In the genomic region with DNA sequence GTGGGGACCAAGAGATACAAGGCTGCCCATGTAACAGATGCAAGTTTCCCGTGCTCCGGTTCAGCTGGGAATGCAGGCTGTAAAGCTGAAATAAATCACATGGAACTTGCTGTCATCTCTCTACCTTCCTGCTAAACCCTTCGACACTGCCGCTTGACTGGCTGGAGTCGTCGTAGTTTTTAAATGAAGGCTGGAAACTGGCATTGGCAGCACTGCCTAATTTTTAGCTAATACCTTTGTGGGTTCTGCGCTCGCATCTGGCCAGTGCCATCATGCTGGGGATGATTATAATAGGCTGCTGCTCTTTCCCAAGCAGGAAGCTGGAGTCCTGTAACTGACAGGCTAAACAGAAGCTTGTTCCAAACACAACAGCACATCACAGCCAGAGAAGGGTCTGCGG, we compare ENCODE assay signal across 20 cellular contexts.
A peak's percentile ranks its signal among the peaks of the same experiment; 100 is the strongest.
DNase-seq lines count a peak whose midpoint lies in the region; ATAC-seq, FAIRE-seq and TF ChIP-seq lines count a peak whose summit lies in the region.
"Had no signal": no experiment of that assay in that cellular context is flagged by ENCODE, and none has a peak within 500 bp of the region (broad histone marks: within the 10 kb centered on the region; RNA-seq: fewer than 3 reads in every experiment).

No MANE protein-coding gene starts in this region.

- H2BK20ac ChIP-seq in H1 (ENCODE audit: low read length), result peak overlapping the region; percentile 52; the same call in 1 of the 2 replicates

- H3K27me3 ChIP-seq in GM23338 (ENCODE audit: insufficient read depth), result no peaks in the 10 kb centered on the region
- no peaks in the 10 kb centered on the region for H3K27me3 ChIP-seq in H1 (replicated peaks in 1 of 4; ENCODE audit: control insufficient read depth in 3 of 4, extremely low read depth in 1 of 4, insufficient read depth in 3 of 4, low read length in 3 of 4)
- no peaks in the 10 kb centered on the region for H3K27me3 ChIP-seq in neural cell (ENCODE audit: insufficient read depth, low read depth, low read length)
- H3K27me3 ChIP-seq: ascending aorta, colonic mucosa, Peyer's patch had no signal

- H3K4me3 ChIP-seq in GM23338 (peak overlapping the region; percentile 25; the same call in 1 of the 2 replicates), H1 (ENCODE audit: extremely low read depth in 1 of 4, insufficient read depth in 2 of 4, low read depth in 3 of 4, low read length in 4 of 4) (peak overlapping the region in 1 of 4 experiments; percentile 29; a peak in 3 of 8 replicates), neural cell (ENCODE audit: low read length) (peak overlapping the region; percentile 35)
- H3K4me3 ChIP-seq: ascending aorta, colonic mucosa, heart right ventricle, Peyer's patch had no signal

- no peak overlapping the region for H3K23ac ChIP-seq in H1 (ENCODE audit: insufficient read length)

- H3K4me2 ChIP-seq in GM23338, result peak overlapping the region; percentile 27
- peak overlapping the region; percentile 58 to 73 for H3K4me2 ChIP-seq in H1 (ENCODE audit: insufficient read depth in 1 of 2, low read depth in 2 of 2, low read length in 2 of 2)
- no peak overlapping the region for H3K4me2 ChIP-seq in neural cell (ENCODE audit: low read length)

- CTCF ChIA-PET in H1 (lab: Charles Lee; ENCODE audit: partially characterized antibody), result interaction anchor here (0.9 to 4.0 kb wide), 7 partner anchors 10 to 238 kb away, joined by 3 to 20 read pairs (median 4); no protein-coding TSS in a partner anchor

- TF ChIP-seq RAD21 in H1 (IDR thresholded peaks at IDR 0.05 in 1 of 2, conservative IDR thresholded peaks at IDR 0.05 in 1 of 2; ENCODE audit: low read depth in 2 of 2, low read length in 2 of 2) (no peak), neural cell (conservative IDR thresholded peaks at IDR 0.05) (no peak)

- H3K4me3 Mint-ChIP-seq in GM23338, result peak overlapping the region; percentile 55
- no peak overlapping the region for H3K4me3 Mint-ChIP-seq in naive thymus-derived CD8-positive, alpha-beta T cell
- H3K4me3 Mint-ChIP-seq: activated CD8-positive, alpha-beta T cell treated with anti-CD3 and anti-CD28 coated beads, Interleukin-2, amount 10 ng/mL, durations not matched to agents 7 days and 5 days; activated naive CD4-positive, alpha-beta T cell treated with anti-CD3 and anti-CD28 coated beads for 36 hours; activated T-cell treated with anti-CD3 and anti-CD28 coated beads, Interleukin-2, amount 50 U/mL, for 24 hours; CD4-positive, alpha-beta T cell; T-helper 2 cell treated with Interferon-gamma antibody and Interleukin-4, amounts not matched to agents 5 μg/mL and 100 μg/mL, for 36 hours had no signal

- H3K4me1 ChIP-seq in GM23338 (ENCODE audit: insufficient read depth), result peaks cover 37% of the 10 kb centered on the region
- H3K4me1 ChIP-seq in H1 (replicated peaks in 1 of 4; ENCODE audit: control insufficient read depth in 3 of 4, insufficient read depth in 4 of 4, low read length in 3 of 4), result peaks cover 9 to 27% (median 16%) of the 10 kb centered on the region in 4 experiments
- H3K4me1 ChIP-seq: ascending aorta, colonic mucosa, heart right ventricle, Peyer's patch had no signal

- peak overlapping the region; percentile 84 for H2BK120ac ChIP-seq in H1 (replicated peaks; ENCODE audit: low read depth, low read length)

- TF ChIP-seq EP300 in H1 (IDR thresholded peaks at IDR 0.05; ENCODE audit: borderline replicate concordance in 1 of 2, low read depth in 2 of 2, low read length in 2 of 2) (no peak), neural cell (conservative IDR thresholded peaks at IDR 0.05; ENCODE audit: poor library complexity, severe bottlenecking) (no peak)

- peak overlapping the region; percentile 98 for H3K27ac Mint-ChIP-seq in GM23338
- H3K27ac Mint-ChIP-seq in activated naive CD4-positive, alpha-beta T cell treated with anti-CD3 and anti-CD28 coated beads, Interleukin-2, amount 50 U/mL, for 72 hours, result no peak overlapping the region
- no peak overlapping the region for H3K27ac Mint-ChIP-seq in naive thymus-derived CD8-positive, alpha-beta T cell
- H3K27ac Mint-ChIP-seq: activated CD8-positive, alpha-beta T cell treated with anti-CD3 and anti-CD28 coated beads, Interleukin-2, amount 10 ng/mL, durations not matched to agents 7 days and 5 days; activated naive CD4-positive, alpha-beta T cell treated with anti-CD3 and anti-CD28 coated beads for 36 hours; activated T-cell treated with anti-CD3 and anti-CD28 coated beads, Interleukin-2, amount 50 U/mL, for 24 hours; CD4-positive, alpha-beta T cell; T-helper 2 cell treated with Interferon-gamma antibody and Interleukin-4, amounts not matched to agents 5 μg/mL and 100 μg/mL, for 36 hours had no signal

- peaks cover 3% of the 10 kb centered on the region; the same call in 1 of the 3 replicates for H3K36me3 Mint-ChIP-seq in GM23338 (ENCODE audit: low read depth)
- peaks cover 0 to 9% of the 10 kb centered on the region in 2 donors for H3K36me3 Mint-ChIP-seq in activated naive CD4-positive, alpha-beta T cell treated with anti-CD3 and anti-CD28 coated beads, Interleukin-2, amount 50 U/mL, for 72 hours
- no peaks in the 10 kb centered on the region for H3K36me3 Mint-ChIP-seq in naive thymus-derived CD8-positive, alpha-beta T cell

- 40% methylated on average over 9 of the region's 9 CpGs; no CpG with 5 or more reads in 1 of the 2 experiments for WGBS in H1 (ENCODE audit: extremely low coverage in 1 of 2, insufficient coverage in 1 of 2, insufficient read length in 1 of 2, insufficient replicate concordance in 2 of 2, low coverage in 1 of 2, low lambda C conversion rate in 2 of 2, missing lambda C conversion rate in 1 of 2), 2 experiments

- H3K9me3 ChIP-seq in H1 (ENCODE audit: insufficient read depth in 2 of 2, low read depth in 1 of 2, low read length in 1 of 2) (no peaks in the 10 kb centered on the region), neural cell (ENCODE audit: low read length) (no peaks in the 10 kb centered on the region)
- H3K9me3 ChIP-seq: ascending aorta, colonic mucosa, Peyer's patch had no signal

- H3F3A ChIP-seq in GM23338 (replicated peaks; ENCODE audit: low read depth) (no peaks in the 10 kb centered on the region), neural cell (ENCODE audit: insufficient read depth, low read length, poor library complexity, severe bottlenecking) (no peaks in the 10 kb centered on the region)

- no peak overlapping the region for H4K91ac ChIP-seq in H1 (replicated peaks; ENCODE audit: insufficient read length, low read length)

- TF ChIP-seq POLR2A in H1 (IDR thresholded peaks at IDR 0.05; ENCODE audit: control extremely low read depth in 1 of 2, low read depth in 2 of 2, low read length in 2 of 2), result no peak

- ATAC-seq in GM23338, result peak; percentile 62
- ATAC-seq in activated naive CD4-positive, alpha-beta T cell treated with anti-CD3 and anti-CD28 coated beads, Interleukin-2, amount 50 U/mL, for 72 hours, result no peak
- ATAC-seq in naive thymus-derived CD8-positive, alpha-beta T cell, result no peak
- ATAC-seq: activated CD8-positive, alpha-beta T cell treated with anti-CD3 and anti-CD28 coated beads, Interleukin-2, amount 10 ng/mL, durations not matched to agents 7 days and 5 days; heart right ventricle had no signal

- no peak overlapping the region for H2AK5ac ChIP-seq in H1 (ENCODE audit: low read depth, low read length)

- 0 out of 7 replicates have a peak overlapping the region, but pooled peaks of 1 of the 4 experiments have one; percentile 20 for H3K9ac ChIP-seq in H1 (replicated peaks in 1 of 4; ENCODE audit: extremely low read depth in 1 of 4, low read depth in 3 of 4, low read length in 3 of 4)
- H3K9ac ChIP-seq in neural cell (ENCODE audit: low read length), result no peak overlapping the region

- DNase-seq in GM23338 (ENCODE audit: low spot score) (peak; percentile 25), NCI-H2227 (lab: John Stamatoyannopoulos, UW; ENCODE audit: unreplicated experiment) (peak; percentile 29), H1 (ENCODE audit: low read depth in 1 of 2, low spot score in 2 of 2) (peak in 1 of 2 experiments; percentile 50), cardiac septum (ENCODE audit: low spot score) (no peak), mesenteric fat pad (ENCODE audit: low spot score) (no peak)
- DNase-seq in activated naive CD4-positive, alpha-beta T cell treated with anti-CD3 and anti-CD28 coated beads, Interleukin-2, amount 50 U/mL, for 72 hours (ENCODE audit: low spot score in 2 of 2), result no peak
- DNase-seq in naive thymus-derived CD8-positive, alpha-beta T cell, result no peak
- DNase-seq: activated CD4-positive, CD25-positive, alpha-beta regulatory T cell; activated CD8-positive, alpha-beta T cell treated with anti-CD3 and anti-CD28 coated beads, Interleukin-2, amount 10 ng/mL, durations not matched to agents 7 days and 5 days; activated naive CD4-positive, alpha-beta T cell treated with anti-CD3 and anti-CD28 coated beads for 36 hours; activated T-cell treated with anti-CD3 and anti-CD28 coated beads, Interleukin-2, amount 50 U/mL, for 24 hours; CD4-positive, alpha-beta T cell; colonic mucosa; heart right ventricle; kidney glomerular epithelial cell; NCI-H774; Peyer's patch had no signal

- no peaks in the 10 kb centered on the region for H3K23me2 ChIP-seq in H1 (ENCODE audit: low read depth, low read length)

- H3K4ac ChIP-seq in H1 (replicated peaks; ENCODE audit: insufficient read length, low read depth, low read length), result no peak overlapping the region

- no peak overlapping the region for H2BK15ac ChIP-seq in H1 (ENCODE audit: low read length)

- peak overlapping the region; percentile 56 for H3K27ac ChIP-seq in GM23338 (ENCODE audit: low read depth)
- peak overlapping the region; percentile 55 for H3K27ac ChIP-seq in H1 (ENCODE audit: low read depth, low read length)
- no peak overlapping the region for H3K27ac ChIP-seq in neural cell (ENCODE audit: low read length)
- H3K27ac ChIP-seq: ascending aorta, colonic mucosa, heart right ventricle, Peyer's patch had no signal

- peaks cover 44% of the 10 kb centered on the region for H3K4me1 Mint-ChIP-seq in GM23338
- no peaks in the 10 kb centered on the region for H3K4me1 Mint-ChIP-seq in naive thymus-derived CD8-positive, alpha-beta T cell

- peak overlapping the region; percentile 28; the same call in 1 of the 2 replicates for H2AFZ ChIP-seq in GM23338
- H2AFZ ChIP-seq in H1 (ENCODE audit: low read length), result 0 out of 2 replicates have a peak overlapping the region, but pooled peaks have one; percentile 1
- no peak overlapping the region for H2AFZ ChIP-seq in neural cell (ENCODE audit: low read depth, low read length)

- H3K36me3 ChIP-seq in GM23338 (ENCODE audit: insufficient read depth), result 0 out of 2 replicates have a peak, but pooled peaks cover 4% of the 10 kb centered on the region
- H3K36me3 ChIP-seq in H1 (ENCODE audit: control insufficient read depth in 2 of 4, insufficient read depth in 4 of 4, low read length in 3 of 4), result no peaks in the 10 kb centered on the region
- no peaks in the 10 kb centered on the region for H3K36me3 ChIP-seq in neural cell (ENCODE audit: insufficient read depth, low read length)
- H3K36me3 ChIP-seq: ascending aorta, colonic mucosa, heart right ventricle, Peyer's patch had no signal

- no peaks in the 10 kb centered on the region for H3K79me1 ChIP-seq in H1 (ENCODE audit: low read depth, low read length)

- peak overlapping the region; percentile 60 for H4K5ac ChIP-seq in H1 (ENCODE audit: insufficient read length, low read depth, low read length)

- intact Hi-C loops in cardiac septum (cut with DNase I), result no loop called here

- no peak overlapping the region for H3K14ac ChIP-seq in H1 (ENCODE audit: insufficient read length)

- POLR2A ChIA-PET in H1 (lab: Charles Lee; ENCODE audit: partially characterized antibody), result interaction anchor here (0.6 kb wide), 1 partner anchor 23 kb away, joined by 3 read pairs; no protein-coding TSS in a partner anchor
- POLR2A ChIA-PET in naive thymus-derived CD8-positive, alpha-beta T cell (lab: Charles Lee), result no interaction called here

- peak overlapping the region; percentile 14; the same call in 1 of the 2 replicates for H2BK5ac ChIP-seq in H1 (ENCODE audit: low read depth, low read length)

- peak overlapping the region; percentile 84 for H3K18ac ChIP-seq in H1 (ENCODE audit: extremely low read depth, low read length)

- H3K27me3 Mint-ChIP-seq in GM23338 (ENCODE audit: insufficient read depth, low read depth, poor library complexity), result peaks cover 10% of the 10 kb centered on the region
- H3K27me3 Mint-ChIP-seq in naive thymus-derived CD8-positive, alpha-beta T cell, result peaks cover 7 to 42% (median 21%) of the 10 kb centered on the region in 5 donors

- peaks cover 5% of the 10 kb centered on the region; the same call in 2 of the 3 replicates for H3K9me3 Mint-ChIP-seq in GM23338
- H3K9me3 Mint-ChIP-seq in activated naive CD4-positive, alpha-beta T cell treated with anti-CD3 and anti-CD28 coated beads, Interleukin-2, amount 50 U/mL, for 72 hours, result peaks cover 0 to 6% of the 10 kb centered on the region in 2 donors
- peaks cover 0 to 4% (median 0%) of the 10 kb centered on the region in 9 donors for H3K9me3 Mint-ChIP-seq in naive thymus-derived CD8-positive, alpha-beta T cell
- H3K9me3 Mint-ChIP-seq: activated naive CD4-positive, alpha-beta T cell treated with anti-CD3 and anti-CD28 coated beads for 36 hours; activated T-cell treated with anti-CD3 and anti-CD28 coated beads, Interleukin-2, amount 50 U/mL, for 24 hours; T-helper 2 cell treated with Interferon-gamma antibody and Interleukin-4, amounts not matched to agents 5 μg/mL and 100 μg/mL, for 36 hours had no signal

- TF ChIP-seq CTCF in GM23338 (conservative IDR thresholded peaks at IDR 0.05; ENCODE audit: low read depth in 2 of 2) (no peak), H1 (IDR thresholded peaks at IDR 0.05; ENCODE audit: control extremely low read depth in 1 of 3, insufficient read depth in 1 of 3, low read depth in 1 of 3, low read length in 3 of 3) (no peak), neural cell (IDR thresholded peaks at IDR 0.05; ENCODE audit: poor library complexity, severe bottlenecking) (no peak)

- peak overlapping the region; percentile 56; the same call in 1 of the 2 replicates for H2BK12ac ChIP-seq in H1 (ENCODE audit: low read depth, low read length)

- H3K56ac ChIP-seq in H1 (replicated peaks; ENCODE audit: insufficient read length, low read depth, low read length), result no peak overlapping the region

- H4K8ac ChIP-seq in H1 (ENCODE audit: extremely low read depth, insufficient read depth, low read length), result no peak overlapping the region

- H3K9me2 ChIP-seq in GM23338 (ENCODE audit: insufficient read depth) (no peaks in the 10 kb centered on the region), neural cell (ENCODE audit: insufficient read depth, low read length) (no peaks in the 10 kb centered on the region)

- no peaks in the 10 kb centered on the region for H3K79me2 ChIP-seq in GM23338 (replicated peaks; ENCODE audit: insufficient read depth)
- H3K79me2 ChIP-seq in H1 (ENCODE audit: control insufficient read depth in 1 of 2, insufficient read depth in 2 of 2, low read length in 2 of 2), result no peaks in the 10 kb centered on the region
- no peaks in the 10 kb centered on the region for H3K79me2 ChIP-seq in neural cell (replicated peaks; ENCODE audit: insufficient read depth, low read length)

- no peaks in the 10 kb centered on the region for H4K20me1 ChIP-seq in GM23338 (replicated peaks; ENCODE audit: insufficient read depth)
- no peaks in the 10 kb centered on the region for H4K20me1 ChIP-seq in H1 (replicated peaks in 1 of 2; ENCODE audit: control insufficient read depth in 1 of 2, insufficient read depth in 2 of 2, low read length in 2 of 2)
- no peaks in the 10 kb centered on the region for H4K20me1 ChIP-seq in neural cell (ENCODE audit: insufficient read depth)

- peak; percentile 60 for FAIRE-seq in H1 (lab: Jason Lieb, UNC)

Comparison
In these comparisons a context has a peak if more than half of its experiments do, and no peak if none do; other contexts are left out.
1. DNase-seq: peak in GM23338 (single experiment) and NCI-H2227 (single experiment); none in cardiac septum (single experiment), mesenteric fat pad (single experiment), activated naive CD4-positive, alpha-beta T cell treated with anti-CD3 and anti-CD28 coated beads, Interleukin-2, amount 50 U/mL, for 72 hours (0 of 2) and naive thymus-derived CD8-positive, alpha-beta T cell (0 of 10).